1 cellular context compared by ENCODE assay signal in the genomic region with DNA sequence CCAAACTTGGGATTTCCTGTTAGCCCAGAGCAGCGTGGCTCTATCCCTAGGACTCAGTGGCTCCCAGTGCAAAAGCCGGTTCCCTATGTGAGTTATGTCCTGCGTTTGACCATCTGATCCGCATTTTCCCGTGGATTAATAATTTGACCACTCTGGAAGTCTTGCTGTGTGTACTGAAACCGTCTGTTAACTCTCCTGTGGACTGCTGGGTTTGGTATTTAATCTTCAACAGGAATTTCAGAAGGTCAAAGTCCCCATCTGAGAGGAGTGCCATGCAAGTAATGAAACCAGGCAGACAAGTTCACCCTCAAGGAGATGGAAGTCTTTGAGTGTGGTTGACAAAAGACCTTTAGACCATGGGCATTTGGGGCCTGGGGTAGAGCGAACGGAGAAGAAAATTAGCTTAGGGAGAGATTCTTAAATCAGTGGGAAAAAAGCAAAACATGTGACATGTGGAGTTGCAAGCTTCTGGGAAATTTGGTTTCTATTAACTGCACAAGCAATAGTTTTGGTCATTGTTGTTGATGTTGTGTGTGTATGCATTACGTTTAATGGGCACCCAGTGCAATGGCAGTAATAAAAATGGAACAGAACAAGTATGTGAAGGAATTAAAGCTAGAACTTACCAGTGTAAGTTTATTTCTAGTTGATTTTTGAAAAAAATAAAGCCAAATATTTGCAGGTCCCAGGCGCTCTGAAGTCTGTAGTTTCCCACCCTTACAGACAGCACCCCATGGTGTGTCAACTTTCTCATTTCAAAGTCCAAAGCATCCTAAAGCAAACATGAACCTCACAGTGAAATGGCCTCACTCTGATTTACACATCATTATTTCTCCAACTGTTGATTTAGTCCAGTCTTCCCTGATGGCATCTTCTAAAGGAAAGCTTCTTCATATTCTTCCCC.
TF ChIP-seq lines count a peak whose summit lies in the region.

No MANE protein-coding gene starts in this region.

TF ChIP-seq in HepG2, 621 proteins besides CTCF, POLR2A, EP300 and RAD21 (continued from another document and continues in another):
- TF ChIP-seq, protein P1, sequence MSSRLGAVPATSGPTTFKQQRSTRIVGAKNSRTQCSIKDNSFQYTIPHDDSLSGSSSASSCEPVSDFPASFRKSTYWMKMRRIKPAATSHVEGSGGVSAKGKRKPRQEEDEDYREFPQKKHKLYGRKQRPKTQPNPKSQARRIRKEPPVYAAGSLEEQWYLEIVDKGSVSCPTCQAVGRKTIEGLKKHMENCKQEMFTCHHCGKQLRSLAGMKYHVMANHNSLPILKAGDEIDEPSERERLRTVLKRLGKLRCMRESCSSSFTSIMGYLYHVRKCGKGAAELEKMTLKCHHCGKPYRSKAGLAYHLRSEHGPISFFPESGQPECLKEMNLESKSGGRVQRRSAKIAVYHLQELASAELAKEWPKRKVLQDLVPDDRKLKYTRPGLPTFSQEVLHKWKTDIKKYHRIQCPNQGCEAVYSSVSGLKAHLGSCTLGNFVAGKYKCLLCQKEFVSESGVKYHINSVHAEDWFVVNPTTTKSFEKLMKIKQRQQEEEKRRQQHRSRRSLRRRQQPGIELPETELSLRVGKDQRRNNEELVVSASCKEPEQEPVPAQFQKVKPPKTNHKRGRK (CRISPR knock-in tag; IDR thresholded peaks at IDR 0.05), result no peak
- TF ChIP-seq ZNF329 (CRISPR knock-in tag; IDR thresholded peaks at IDR 0.05; ENCODE audit: low read depth), result no peak
- no peak for TF ChIP-seq KDM5B (CRISPR knock-in tag; IDR thresholded peaks at IDR 0.05; ENCODE audit: borderline replicate concordance)
- no peak; the same call in 1 of the 2 replicates for TF ChIP-seq ZMYM3 (CRISPR knock-in tag; IDR thresholded peaks at IDR 0.05)
- TF ChIP-seq ZNF678 (CRISPR knock-in tag; IDR thresholded peaks at IDR 0.05), result no peak
- TF ChIP-seq ATAD3A (CRISPR knock-in tag; IDR thresholded peaks at IDR 0.05), result no peak
- no peak for TF ChIP-seq ERF (CRISPR knock-in tag; IDR thresholded peaks at IDR 0.05)
- TF ChIP-seq ZNF446 (CRISPR knock-in tag; IDR thresholded peaks at IDR 0.05), result no peak
- no peak for TF ChIP-seq ZFP36L2 (CRISPR knock-in tag; IDR thresholded peaks at IDR 0.05)
- TF ChIP-seq, protein P2, sequence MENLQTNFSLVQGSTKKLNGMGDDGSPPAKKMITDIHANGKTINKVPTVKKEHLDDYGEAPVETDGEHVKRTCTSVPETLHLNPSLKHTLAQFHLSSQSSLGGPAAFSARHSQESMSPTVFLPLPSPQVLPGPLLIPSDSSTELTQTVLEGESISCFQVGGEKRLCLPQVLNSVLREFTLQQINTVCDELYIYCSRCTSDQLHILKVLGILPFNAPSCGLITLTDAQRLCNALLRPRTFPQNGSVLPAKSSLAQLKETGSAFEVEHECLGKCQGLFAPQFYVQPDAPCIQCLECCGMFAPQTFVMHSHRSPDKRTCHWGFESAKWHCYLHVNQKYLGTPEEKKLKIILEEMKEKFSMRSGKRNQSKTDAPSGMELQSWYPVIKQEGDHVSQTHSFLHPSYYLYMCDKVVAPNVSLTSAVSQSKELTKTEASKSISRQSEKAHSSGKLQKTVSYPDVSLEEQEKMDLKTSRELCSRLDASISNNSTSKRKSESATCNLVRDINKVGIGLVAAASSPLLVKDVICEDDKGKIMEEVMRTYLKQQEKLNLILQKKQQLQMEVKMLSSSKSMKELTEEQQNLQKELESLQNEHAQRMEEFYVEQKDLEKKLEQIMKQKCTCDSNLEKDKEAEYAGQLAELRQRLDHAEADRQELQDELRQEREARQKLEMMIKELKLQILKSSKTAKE (CRISPR knock-in tag; IDR thresholded peaks at IDR 0.05; ENCODE audit: borderline replicate concordance), result peak; percentile 82; the same call in 1 of the 2 replicates
- TF ChIP-seq TOE1 (CRISPR knock-in tag; IDR thresholded peaks at IDR 0.05), result no peak
- no peak for TF ChIP-seq PCBP2 (optimal IDR thresholded peaks at IDR 0.05; ENCODE audit: low read depth, low read length, poor library complexity, severe bottlenecking)
- peak; percentile 52 for TF ChIP-seq FOSL2 (CRISPR knock-in tag; IDR thresholded peaks at IDR 0.05)
- no peak for TF ChIP-seq PITX1 (CRISPR knock-in tag; IDR thresholded peaks at IDR 0.05)
- TF ChIP-seq XRCC5 (optimal IDR thresholded peaks at IDR 0.05; ENCODE audit: low read length), result no peak
- TF ChIP-seq MED8 (CRISPR knock-in tag; IDR thresholded peaks at IDR 0.05; ENCODE audit: insufficient replicate concordance), result no peak
- no peak for TF ChIP-seq TGIF2 (CRISPR knock-in tag; IDR thresholded peaks at IDR 0.05)
- 0 out of 2 replicates have a peak, but pooled peaks have one; percentile 43 for TF ChIP-seq ZSCAN25 (CRISPR knock-in tag; IDR thresholded peaks at IDR 0.05)
- TF ChIP-seq MIER2 (CRISPR knock-in tag; IDR thresholded peaks at IDR 0.05), result no peak
- 0 out of 2 replicates have a peak, but pooled peaks have one; percentile 59 for TF ChIP-seq KDM4B (CRISPR knock-in tag; IDR thresholded peaks at IDR 0.05)
- TF ChIP-seq, protein P3, sequence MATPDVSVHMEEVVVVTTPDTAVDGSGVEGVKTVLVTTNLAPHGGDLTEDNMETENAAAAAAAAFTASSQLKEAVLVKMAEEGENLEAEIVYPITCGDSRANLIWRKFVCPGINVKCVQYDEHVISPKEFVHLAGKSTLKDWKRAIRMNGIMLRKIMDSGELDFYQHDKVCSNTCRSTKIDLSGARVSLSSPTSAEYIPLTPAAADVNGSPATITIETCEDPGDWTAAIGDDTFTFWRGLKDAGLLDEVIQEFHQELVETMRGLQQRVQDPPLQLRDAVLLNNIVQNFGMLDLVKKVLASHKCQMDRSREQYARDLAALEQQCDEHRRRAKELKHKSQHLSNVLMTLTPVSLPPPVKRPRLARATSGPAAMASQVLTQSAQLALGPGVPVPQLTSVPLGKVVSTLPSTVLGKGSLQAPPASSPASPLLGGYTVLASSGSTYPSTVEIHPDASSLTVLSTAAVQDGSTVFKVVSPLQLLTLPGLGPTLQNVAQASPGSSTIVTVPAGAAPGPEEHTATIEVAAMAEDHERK (CRISPR knock-in tag; IDR thresholded peaks at IDR 0.05; ENCODE audit: low read depth), result no peak
- TF ChIP-seq, protein P4, sequence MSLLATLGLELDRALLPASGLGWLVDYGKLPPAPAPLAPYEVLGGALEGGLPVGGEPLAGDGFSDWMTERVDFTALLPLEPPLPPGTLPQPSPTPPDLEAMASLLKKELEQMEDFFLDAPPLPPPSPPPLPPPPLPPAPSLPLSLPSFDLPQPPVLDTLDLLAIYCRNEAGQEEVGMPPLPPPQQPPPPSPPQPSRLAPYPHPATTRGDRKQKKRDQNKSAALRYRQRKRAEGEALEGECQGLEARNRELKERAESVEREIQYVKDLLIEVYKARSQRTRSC (CRISPR knock-in tag; IDR thresholded peaks at IDR 0.05; ENCODE audit: low read depth), result no peak
- no peak for TF ChIP-seq ZNF10 (CRISPR knock-in tag; IDR thresholded peaks at IDR 0.05; ENCODE audit: borderline replicate concordance, low read depth)
- TF ChIP-seq, protein P5, sequence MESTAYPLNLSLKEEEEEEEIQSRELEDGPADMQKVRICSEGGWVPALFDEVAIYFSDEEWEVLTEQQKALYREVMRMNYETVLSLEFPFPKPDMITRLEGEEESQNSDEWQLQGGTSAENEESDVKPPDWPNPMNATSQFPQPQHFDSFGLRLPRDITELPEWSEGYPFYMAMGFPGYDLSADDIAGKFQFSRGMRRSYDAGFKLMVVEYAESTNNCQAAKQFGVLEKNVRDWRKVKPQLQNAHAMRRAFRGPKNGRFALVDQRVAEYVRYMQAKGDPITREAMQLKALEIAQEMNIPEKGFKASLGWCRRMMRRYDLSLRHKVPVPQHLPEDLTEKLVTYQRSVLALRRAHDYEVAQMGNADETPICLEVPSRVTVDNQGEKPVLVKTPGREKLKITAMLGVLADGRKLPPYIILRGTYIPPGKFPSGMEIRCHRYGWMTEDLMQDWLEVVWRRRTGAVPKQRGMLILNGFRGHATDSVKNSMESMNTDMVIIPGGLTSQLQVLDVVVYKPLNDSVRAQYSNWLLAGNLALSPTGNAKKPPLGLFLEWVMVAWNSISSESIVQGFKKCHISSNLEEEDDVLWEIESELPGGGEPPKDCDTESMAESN (CRISPR knock-in tag; conservative IDR thresholded peaks at IDR 0.05), result no peak
- TF ChIP-seq, protein P6, sequence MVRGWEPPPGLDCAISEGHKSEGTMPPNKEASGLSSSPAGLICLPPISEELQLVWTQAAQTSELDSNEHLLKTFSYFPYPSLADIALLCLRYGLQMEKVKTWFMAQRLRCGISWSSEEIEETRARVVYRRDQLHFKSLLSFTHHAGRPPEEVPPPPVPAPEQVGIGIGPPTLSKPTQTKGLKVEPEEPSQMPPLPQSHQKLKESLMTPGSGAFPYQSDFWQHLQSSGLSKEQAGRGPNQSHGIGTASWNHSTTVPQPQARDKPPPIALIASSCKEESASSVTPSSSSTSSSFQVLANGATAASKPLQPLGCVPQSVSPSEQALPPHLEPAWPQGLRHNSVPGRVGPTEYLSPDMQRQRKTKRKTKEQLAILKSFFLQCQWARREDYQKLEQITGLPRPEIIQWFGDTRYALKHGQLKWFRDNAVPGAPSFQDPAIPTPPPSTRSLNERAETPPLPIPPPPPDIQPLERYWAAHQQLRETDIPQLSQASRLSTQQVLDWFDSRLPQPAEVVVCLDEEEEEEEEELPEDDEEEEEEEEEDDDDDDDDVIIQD (CRISPR knock-in tag; IDR thresholded peaks at IDR 0.05; ENCODE audit: low read depth), result peak; percentile 39; the same call in 1 of the 2 replicates
- TF ChIP-seq ELF1 (CRISPR knock-in tag; IDR thresholded peaks at IDR 0.05), result no peak
- no peak for TF ChIP-seq ZNF816 (CRISPR knock-in tag; IDR thresholded peaks at IDR 0.05; ENCODE audit: borderline replicate concordance)
- TF ChIP-seq SOX13 (IDR thresholded peaks at IDR 0.05), result peak; percentile 59; the same call in 1 of the 2 replicates
- peak in 1 of 2 experiments; percentile 83; a peak in 2 of 4 replicates for TF ChIP-seq SOX13 (CRISPR knock-in tag; conservative IDR thresholded peaks at IDR 0.05 in 1 of 2, IDR thresholded peaks at IDR 0.05 in 1 of 2)
- no peak for TF ChIP-seq ZNF7 (CRISPR knock-in tag; IDR thresholded peaks at IDR 0.05)
- TF ChIP-seq ZSCAN31 (CRISPR knock-in tag; IDR thresholded peaks at IDR 0.05; ENCODE audit: low read depth), result no peak
- no peak for TF ChIP-seq SAFB2 (CRISPR knock-in tag; IDR thresholded peaks at IDR 0.05; ENCODE audit: borderline replicate concordance, low read depth)
- TF ChIP-seq ZNF33A (CRISPR knock-in tag; IDR thresholded peaks at IDR 0.05; ENCODE audit: borderline replicate concordance), result no peak
- TF ChIP-seq GABPA (IDR thresholded peaks at IDR 0.05; ENCODE audit: low read depth, low read length), result no peak
- no peak for TF ChIP-seq GABPA (CRISPR knock-in tag; IDR thresholded peaks at IDR 0.05; ENCODE audit: low read depth)
- no peak for TF ChIP-seq ZNF782 (CRISPR knock-in tag; IDR thresholded peaks at IDR 0.05; ENCODE audit: borderline replicate concordance)
- no peak for TF ChIP-seq RFX1 (IDR thresholded peaks at IDR 0.05)
- TF ChIP-seq, protein P7, sequence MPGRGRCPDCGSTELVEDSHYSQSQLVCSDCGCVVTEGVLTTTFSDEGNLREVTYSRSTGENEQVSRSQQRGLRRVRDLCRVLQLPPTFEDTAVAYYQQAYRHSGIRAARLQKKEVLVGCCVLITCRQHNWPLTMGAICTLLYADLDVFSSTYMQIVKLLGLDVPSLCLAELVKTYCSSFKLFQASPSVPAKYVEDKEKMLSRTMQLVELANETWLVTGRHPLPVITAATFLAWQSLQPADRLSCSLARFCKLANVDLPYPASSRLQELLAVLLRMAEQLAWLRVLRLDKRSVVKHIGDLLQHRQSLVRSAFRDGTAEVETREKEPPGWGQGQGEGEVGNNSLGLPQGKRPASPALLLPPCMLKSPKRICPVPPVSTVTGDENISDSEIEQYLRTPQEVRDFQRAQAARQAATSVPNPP (CRISPR knock-in tag; IDR thresholded peaks at IDR 0.05), result no peak
- TF ChIP-seq ZNF543 (CRISPR knock-in tag; IDR thresholded peaks at IDR 0.05), result 0 out of 2 replicates have a peak, but pooled peaks have one; percentile 50
- no peak for TF ChIP-seq ZNF562 (CRISPR knock-in tag; IDR thresholded peaks at IDR 0.05; ENCODE audit: borderline replicate concordance)
- no peak for TF ChIP-seq PCBP1 (IDR thresholded peaks at IDR 0.05; ENCODE audit: borderline replicate concordance, low read depth, low read length)
- TF ChIP-seq ZNF136 (CRISPR knock-in tag; IDR thresholded peaks at IDR 0.05; ENCODE audit: low read depth), result no peak
- no peak for TF ChIP-seq STAT5B (CRISPR knock-in tag; IDR thresholded peaks at IDR 0.05)
- no peak for TF ChIP-seq SMAD3 (CRISPR knock-in tag; IDR thresholded peaks at IDR 0.05)
- TF ChIP-seq, protein P8, sequence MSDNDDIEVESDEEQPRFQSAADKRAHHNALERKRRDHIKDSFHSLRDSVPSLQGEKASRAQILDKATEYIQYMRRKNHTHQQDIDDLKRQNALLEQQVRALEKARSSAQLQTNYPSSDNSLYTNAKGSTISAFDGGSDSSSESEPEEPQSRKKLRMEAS (IDR thresholded peaks at IDR 0.05), result peak; percentile 7; the same call in 1 of the 2 replicates
- TF ChIP-seq MTA3 (CRISPR knock-in tag; IDR thresholded peaks at IDR 0.05), result no peak
- peak; percentile 92 for TF ChIP-seq NCOA2 (CRISPR knock-in tag; IDR thresholded peaks at IDR 0.05)
- TF ChIP-seq HOXA7 (CRISPR knock-in tag; IDR thresholded peaks at IDR 0.05), result no peak
- TF ChIP-seq, protein P9, sequence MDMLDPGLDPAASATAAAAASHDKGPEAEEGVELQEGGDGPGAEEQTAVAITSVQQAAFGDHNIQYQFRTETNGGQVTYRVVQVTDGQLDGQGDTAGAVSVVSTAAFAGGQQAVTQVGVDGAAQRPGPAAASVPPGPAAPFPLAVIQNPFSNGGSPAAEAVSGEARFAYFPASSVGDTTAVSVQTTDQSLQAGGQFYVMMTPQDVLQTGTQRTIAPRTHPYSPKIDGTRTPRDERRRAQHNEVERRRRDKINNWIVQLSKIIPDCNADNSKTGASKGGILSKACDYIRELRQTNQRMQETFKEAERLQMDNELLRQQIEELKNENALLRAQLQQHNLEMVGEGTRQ (IDR thresholded peaks at IDR 0.05; ENCODE audit: low read depth, low read length), result no peak
- TF ChIP-seq, protein P9 (CRISPR knock-in tag; IDR thresholded peaks at IDR 0.05; ENCODE audit: borderline replicate concordance), result no peak
- no peak for TF ChIP-seq MLLT10 (CRISPR knock-in tag; IDR thresholded peaks at IDR 0.05)
- no peak for TF ChIP-seq TBP (CRISPR knock-in tag; IDR thresholded peaks at IDR 0.05)
- no peak for TF ChIP-seq ZNF260 (CRISPR knock-in tag; IDR thresholded peaks at IDR 0.05; ENCODE audit: borderline replicate concordance, low read depth)
- no peak for TF ChIP-seq DNMT1 (CRISPR knock-in tag; IDR thresholded peaks at IDR 0.05)
- no peak for TF ChIP-seq ZNF354B (CRISPR knock-in tag; IDR thresholded peaks at IDR 0.05)
- TF ChIP-seq KDM6A (CRISPR knock-in tag; IDR thresholded peaks at IDR 0.05; ENCODE audit: low read depth), result peak; percentile 95
- TF ChIP-seq MYC (CRISPR knock-in tag; IDR thresholded peaks at IDR 0.05; ENCODE audit: borderline replicate concordance), result no peak
- TF ChIP-seq REPIN1 (CRISPR knock-in tag; IDR thresholded peaks at IDR 0.05; ENCODE audit: borderline replicate concordance, low read depth), result peak; percentile 41; the same call in 1 of the 2 replicates
- no peak for TF ChIP-seq ZBTB20 (CRISPR knock-in tag; IDR thresholded peaks at IDR 0.05; ENCODE audit: borderline replicate concordance, low read depth)
